Comparison of ENCODE assay signal across 8 cellular contexts in genomic region chr11:47177229-47177845, GRCh38. TPM values are rescaled to one million over a fixed set of nuclear protein-coding genes. Genes with fewer than 3 reads are reported as not detected.
DNase-seq lines count a peak whose midpoint lies in the region; ATAC-seq, FAIRE-seq and TF ChIP-seq lines count a peak whose summit lies in the region.

No MANE protein-coding gene starts in this region.

- H3K27ac ChIP-seq in RWPE1 (peak overlapping the region; percentile 98), pancreas (peak overlapping the region; percentile 89 to 100 (median 96))

- DNase-seq in EH (ENCODE audit: low read depth) (peak; percentile 83), KBM-7 (peak; percentile 87), RWPE1 (ENCODE audit: low spot score) (peak; percentile 67), head of caudate nucleus (peak in 40 of 42 donors; percentile 59 to 90 (median 78)), pancreas (peak in 4 of 6 donors; percentile 64 to 81 (median 71)), ureter (ENCODE audit: low spot score) (peak; percentile 85)

- H3K36me3 Mint-ChIP-seq in activated naive CD8-positive, alpha-beta T cell = no peaks in the 10 kb centered on the region

- H3K27me3 ChIP-seq in pancreas = no peaks in the 10 kb centered on the region

- peak; percentile 48 for ATAC-seq in GM21717 (IDR thresholded peaks at IDR 0.05; ENCODE audit: unreplicated experiment)
- ATAC-seq in pancreas = peak; percentile 62 to 78 (median 74)

- intact Hi-C loops in head of caudate nucleus (cut with DNase I) = loop anchor here (2.0 to 5.0 kb wide), 3 partner anchors 37 to 180 kb away; partner anchors contain the start of gene DDB2
- intact Hi-C loops in pancreas (cut with DNase I) = loop anchor here in 1 of 3 donors (10.0 kb wide), 1 partner anchor 177 kb away; the partner anchor contains the start of gene MYBPC3

- 6% methylated on average over 21 of the region's 21 CpGs for WGBS in pancreas, 2 donors

- in situ Hi-C loops in KBM-7 (cut with MboI; ENCODE audit: low pct_unique_long_range_greater_than_20kb, low sequenced_read_pairs) = no loop called here

- H3K4me1 Mint-ChIP-seq in activated naive CD8-positive, alpha-beta T cell (ENCODE audit: low read depth) = peaks cover 31% of the 10 kb centered on the region

- no peak for FAIRE-seq in pancreas (lab: Jason Lieb, UNC)

- H3K4me1 ChIP-seq in pancreas = peaks cover 11 to 15% (median 14%) of the 10 kb centered on the region in 3 donors

- TF ChIP-seq CTCF in RWPE1 (conservative IDR thresholded peaks at IDR 0.05; ENCODE audit: low read depth) = peak; percentile 77
- TF ChIP-seq CTCF in pancreas (IDR thresholded peaks at IDR 0.05) = peak in 3 of 4 donors; percentile 29 to 61 (median 32)

- no peaks in the 10 kb centered on the region for H3K27me3 Mint-ChIP-seq in activated naive CD8-positive, alpha-beta T cell

- peak overlapping the region; percentile 100 for H3K27ac Mint-ChIP-seq in activated naive CD8-positive, alpha-beta T cell

- no peaks in the 10 kb centered on the region for H3K9me3 Mint-ChIP-seq in activated naive CD8-positive, alpha-beta T cell (ENCODE audit: low read depth)

- peak overlapping the region; percentile 97 for H3K4me3 Mint-ChIP-seq in activated naive CD8-positive, alpha-beta T cell

- POLR2A ChIA-PET in RWPE1 (lab: Yijun Ruan, JAX; ENCODE audit: low non-redundant PET) = interaction anchor here (0.6 kb wide), 2 partner anchors 73 to 80 kb away, joined by 3 read pairs; no protein-coding TSS in a partner anchor

- H3K4me3 ChIP-seq in pancreas = peak overlapping the region; percentile 51 to 93 (median 78)

- H3K9me3 ChIP-seq in pancreas = no peaks in the 10 kb centered on the region

- H3K36me3 ChIP-seq in pancreas = peaks cover 0 to 9% (median 0%) of the 10 kb centered on the region in 3 donors

- CTCF ChIA-PET in RWPE1 (lab: Yijun Ruan, JAX) = interaction anchor here (0.6 to 1.9 kb wide), 7 partner anchors 10 to 252 kb away, joined by 3 to 10 read pairs (median 4); partner anchors contain the start of gene PACSIN3

RNA-seq across cellular contexts. Expression of gene ARFGAP2, which starts 0.7 kb away (rescaled TPM):
- 10 to 100 TPM; 40.1 to 67.5 (median 61.4) TPM for total RNA-seq in pancreas
- polyA plus RNA-seq in pancreas = 10 to 100 TPM; 73.1 to 78.9 TPM
- total RNA-seq in ureter = 105 TPM

RNA-seq across cellular contexts. Expression of gene PACSIN3, which starts 8.9 kb away (rescaled TPM):
- total RNA-seq in pancreas (10 to 100 TPM; 16.5 to 39.9 (median 29.6) TPM), ureter (29.0 TPM)
- 10 to 100 TPM; 28.1 to 31.3 TPM for polyA plus RNA-seq in pancreas

RNA-seq across cellular contexts. Expression of gene DDB2, which starts 37.4 kb away (rescaled TPM):
- total RNA-seq in pancreas (10 to 100 TPM in 5 of 6 donors, 1 to 10 TPM in 1; 10.0 to 46.2 (median 20.0) TPM), ureter (57.9 TPM)
- polyA plus RNA-seq in pancreas = 10 to 100 TPM; 31.2 to 45.9 TPM

Comparison
In these comparisons a context has a peak if more than half of its experiments do, and no peak if none do; other contexts are left out.
1. Peak in every context shown above with its lines: DNase-seq, ATAC-seq, H3K4me3 ChIP-seq and H3K27ac ChIP-seq.